In genomic region chr9:123191260-123191659, GRCh38 we compare ENCODE assay signal across 24 cellular contexts.
"Had no signal": no experiment of that assay in that cellular context is flagged by ENCODE, and none has a peak within 500 bp of the region (broad histone marks: within the 10 kb centered on the region; RNA-seq: fewer than 3 reads in every experiment).

No MANE protein-coding gene starts in this region.

- H3K4me1 ChIP-seq: esophagus muscularis mucosa, parathyroid adenoma, right atrium auricular region, tibial artery had no signal

- H3K27me3 Mint-ChIP-seq: activated CD8-positive, alpha-beta memory T cell treated with anti-CD3 and anti-CD28 coated beads, Interleukin-2, amount 10 ng/mL, durations not matched to agents 7 days and 5 days; activated naive CD8-positive, alpha-beta T cell; naive thymus-derived CD4-positive, alpha-beta T cell; stimulated activated naive B cell treated with anti-CD40 and anti-IgM and Interleukin-4, amounts not matched to agents 10 μg/mL and 1 μg/mL and 100 μg/mL, for 72 hours had no signal

- H3K4me3 ChIP-seq: esophagus muscularis mucosa, heart right ventricle, right atrium auricular region, stomach, tibial artery had no signal

- H3K4me3 Mint-ChIP-seq: activated CD8-positive, alpha-beta memory T cell treated with anti-CD3 and anti-CD28 coated beads, Interleukin-2, amount 10 ng/mL, durations not matched to agents 7 days and 5 days; activated CD8-positive, alpha-beta T cell treated with anti-CD3 and anti-CD28 coated beads, Interleukin-2, amount 10 ng/mL, durations not matched to agents 7 days and 5 days; activated naive CD8-positive, alpha-beta T cell; mesothelial cell of epicardium; naive thymus-derived CD4-positive, alpha-beta T cell; stimulated activated naive B cell treated with anti-CD40 and anti-IgM and Interleukin-4, amounts not matched to agents 10 μg/mL and 1 μg/mL and 100 μg/mL, for 72 hours had no signal

- H3K9me3 Mint-ChIP-seq: stimulated activated naive B cell treated with anti-CD40 and anti-IgM and Interleukin-4, amounts not matched to agents 10 μg/mL and 1 μg/mL and 100 μg/mL, for 72 hours had no signal

- H3K27ac Mint-ChIP-seq: activated CD8-positive, alpha-beta memory T cell treated with anti-CD3 and anti-CD28 coated beads, Interleukin-2, amount 10 ng/mL, durations not matched to agents 7 days and 5 days; activated CD8-positive, alpha-beta T cell treated with anti-CD3 and anti-CD28 coated beads, Interleukin-2, amount 10 ng/mL, durations not matched to agents 7 days and 5 days; activated naive CD8-positive, alpha-beta T cell; mesothelial cell of epicardium; naive thymus-derived CD4-positive, alpha-beta T cell; stimulated activated naive B cell treated with anti-CD40 and anti-IgM and Interleukin-4, amounts not matched to agents 10 μg/mL and 1 μg/mL and 100 μg/mL, for 72 hours had no signal

- DNase-seq: activated CD8-positive, alpha-beta memory T cell treated with anti-CD3 and anti-CD28 coated beads, Interleukin-2, amount 10 ng/mL, durations not matched to agents 7 days and 5 days; activated CD8-positive, alpha-beta T cell treated with anti-CD3 and anti-CD28 coated beads, Interleukin-2, amount 10 ng/mL, durations not matched to agents 7 days and 5 days; activated effector memory CD4-positive, alpha-beta T cell treated with Interleukin-2 at 50 U/mL for 16 hours; activated naive CD4-positive, alpha-beta T cell treated with Interleukin-2 at 50 U/mL for 16 hours; activated T-cell treated with anti-CD3 and anti-CD28 coated beads, Interleukin-2, amount 50 U/mL, for 48 hours; anterior cingulate cortex; effector CD4-positive, alpha-beta T cell; foreskin melanocyte; heart right ventricle; islet precursor cell; mammary epithelial cell; naive thymus-derived CD4-positive, alpha-beta T cell; nucleus accumbens; stimulated activated CD4-positive, alpha-beta T cell treated with anti-CD3 and anti-CD28 coated beads, Interleukin-15, amount 100 ng/mL, for 24 hours; stimulated activated CD4-positive, alpha-beta T cell treated with anti-CD3 and anti-CD28 coated beads, Interleukin-2, amount 100 ng/mL, for 24 hours; stimulated activated naive B cell treated with anti-CD40 and anti-IgM and Interleukin-4, amounts not matched to agents 10 μg/mL and 1 μg/mL and 100 μg/mL, for 72 hours; stomach; T-helper 2 cell; tibial artery had no signal

- H3K4me1 Mint-ChIP-seq: activated CD8-positive, alpha-beta memory T cell treated with anti-CD3 and anti-CD28 coated beads, Interleukin-2, amount 10 ng/mL, durations not matched to agents 7 days and 5 days had no signal

- H3K27me3 ChIP-seq: esophagus muscularis mucosa, heart right ventricle, right atrium auricular region, stomach, tibial artery had no signal

- H3K36me3 Mint-ChIP-seq: activated naive CD8-positive, alpha-beta T cell had no signal

- H3K9ac ChIP-seq: parathyroid adenoma had no signal

- H3K27ac ChIP-seq: esophagus muscularis mucosa, heart right ventricle, parathyroid adenoma, right atrium auricular region, stomach, tibial artery had no signal

- H3K9me3 ChIP-seq: esophagus muscularis mucosa, heart right ventricle, right atrium auricular region, stomach, tibial artery had no signal

- ATAC-seq: activated CD8-positive, alpha-beta memory T cell treated with anti-CD3 and anti-CD28 coated beads, Interleukin-2, amount 10 ng/mL, durations not matched to agents 7 days and 5 days; activated CD8-positive, alpha-beta T cell treated with anti-CD3 and anti-CD28 coated beads, Interleukin-2, amount 10 ng/mL, durations not matched to agents 7 days and 5 days; heart right ventricle; naive thymus-derived CD4-positive, alpha-beta T cell; stimulated activated naive B cell treated with anti-CD40 and anti-IgM and Interleukin-4, amounts not matched to agents 10 μg/mL and 1 μg/mL and 100 μg/mL, for 72 hours had no signal

- H2AFZ ChIP-seq: parathyroid adenoma had no signal

- H3K36me3 ChIP-seq: esophagus muscularis mucosa, heart right ventricle, right atrium auricular region, stomach, tibial artery had no signal
